Comparison of ENCODE assay signal across 8 cellular contexts in genomic region chr12:115871714-115872113, GRCh38.
DNase-seq lines count a peak whose midpoint lies in the region; ATAC-seq and TF ChIP-seq lines count a peak whose summit lies in the region.

No MANE protein-coding gene starts in this region.

- H3K4me1 Mint-ChIP-seq in activated T-helper 1 cell treated with anti-CD3 and anti-CD28 coated beads, Interleukin-12 subunit alpha, Interleukin-12 subunit beta, Interleukin-2, Interleukin-4 antibody, amounts not matched to agents 30 ng/mL and 10 ng/mL and 1 ng/mL, durations not matched to agents 14 hours and 24 hours and 36 hours (ENCODE audit: low read depth) = no peaks in the 10 kb centered on the region

- peak; percentile 77 for ATAC-seq in GM18868 (IDR thresholded peaks at IDR 0.05; ENCODE audit: unreplicated experiment)
- ATAC-seq in GM19452 (IDR thresholded peaks at IDR 0.05; ENCODE audit: unreplicated experiment) = no peak
- no peak for ATAC-seq in GM18907 (IDR thresholded peaks at IDR 0.05; ENCODE audit: unreplicated experiment)

- H3K4me3 ChIP-seq in AG10803 (ENCODE audit: low read length) (no peak overlapping the region), LNCaP clone FGC (ENCODE audit: low read depth, low read length) (no peak overlapping the region)

- no peaks in the 10 kb centered on the region for H3K9me3 Mint-ChIP-seq in activated T-helper 1 cell treated with anti-CD3 and anti-CD28 coated beads, Interleukin-12 subunit alpha, Interleukin-12 subunit beta, Interleukin-2, Interleukin-4 antibody, amounts not matched to agents 30 ng/mL and 10 ng/mL and 1 ng/mL, durations not matched to agents 14 hours and 24 hours and 36 hours

- H3K4me3 Mint-ChIP-seq in activated T-helper 1 cell treated with anti-CD3 and anti-CD28 coated beads, Interleukin-12 subunit alpha, Interleukin-12 subunit beta, Interleukin-2, Interleukin-4 antibody, amounts not matched to agents 30 ng/mL and 10 ng/mL and 1 ng/mL, durations not matched to agents 14 hours and 24 hours and 36 hours = no peak overlapping the region

- no peaks in the 10 kb centered on the region for H3K36me3 Mint-ChIP-seq in activated T-helper 1 cell treated with anti-CD3 and anti-CD28 coated beads, Interleukin-12 subunit alpha, Interleukin-12 subunit beta, Interleukin-2, Interleukin-4 antibody, amounts not matched to agents 30 ng/mL and 10 ng/mL and 1 ng/mL, durations not matched to agents 14 hours and 24 hours and 36 hours (ENCODE audit: low read depth)

- peaks cover 12% of the 10 kb centered on the region for H3K27me3 Mint-ChIP-seq in activated T-helper 1 cell treated with anti-CD3 and anti-CD28 coated beads, Interleukin-12 subunit alpha, Interleukin-12 subunit beta, Interleukin-2, Interleukin-4 antibody, amounts not matched to agents 30 ng/mL and 10 ng/mL and 1 ng/mL, durations not matched to agents 14 hours and 24 hours and 36 hours (ENCODE audit: insufficient read depth)

- intact Hi-C loops in activated T-helper 1 cell treated with anti-CD3 and anti-CD28 coated beads, Interleukin-12 subunit alpha, Interleukin-12 subunit beta, Interleukin-2, Interleukin-4 antibody, amounts not matched to agents 30 ng/mL and 10 ng/mL and 1 ng/mL, durations not matched to agents 14 hours and 24 hours and 36 hours (cut with micrococcal nuclease) = no loop called here

- TF ChIP-seq CTCF in AG10803 (conservative IDR thresholded peaks at IDR 0.05; ENCODE audit: low read length) (peak; percentile 70), LNCaP clone FGC (IDR thresholded peaks at IDR 0.05; ENCODE audit: control insufficient read depth, extremely low read depth, insufficient read depth) (peak; percentile 54)

- peak; percentile 24 for DNase-seq in AG10803 (ENCODE audit: low read depth)
- peak; percentile 70 for DNase-seq in LNCaP clone FGC (ENCODE audit: low read depth)
- peak; percentile 24 to 47 for DNase-seq in SW 1271 (lab: John Stamatoyannopoulos, UW)
- peak; percentile 23 for DNase-seq in hepatic stellate cell (ENCODE audit: low spot score)
- no peak for DNase-seq in activated T-helper 1 cell treated with anti-CD3 and anti-CD28 coated beads, Interleukin-12 subunit alpha, Interleukin-12 subunit beta, Interleukin-2, Interleukin-4 antibody, amounts not matched to agents 30 ng/mL and 10 ng/mL and 1 ng/mL, durations not matched to agents 14 hours and 24 hours and 36 hours (ENCODE audit: low spot score)

- no peak overlapping the region for H3K27ac Mint-ChIP-seq in activated T-helper 1 cell treated with anti-CD3 and anti-CD28 coated beads, Interleukin-12 subunit alpha, Interleukin-12 subunit beta, Interleukin-2, Interleukin-4 antibody, amounts not matched to agents 30 ng/mL and 10 ng/mL and 1 ng/mL, durations not matched to agents 14 hours and 24 hours and 36 hours
